ENCODE assay signal across 11 cellular contexts in the genomic region with DNA sequence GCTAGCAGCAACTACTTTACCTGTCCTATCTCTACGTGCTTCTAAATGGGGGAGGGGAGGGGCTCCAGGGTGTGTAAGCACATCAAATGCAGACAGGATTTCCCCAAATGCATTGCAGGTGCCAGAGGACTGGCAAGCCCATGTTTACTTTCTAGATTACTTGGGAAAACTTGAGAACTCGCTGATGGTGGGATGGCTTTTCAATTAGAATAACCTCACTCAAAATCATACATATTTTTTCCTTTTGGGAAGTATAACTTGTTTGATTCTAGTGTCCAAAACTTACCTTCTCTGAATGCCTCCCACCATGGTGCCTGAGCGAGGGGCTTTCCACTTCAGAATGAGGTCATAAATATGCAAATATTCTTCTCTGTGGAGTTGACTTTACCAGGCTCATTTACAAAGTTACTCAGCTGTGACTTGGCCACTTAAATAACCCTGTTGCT.
DNase-seq lines count a peak whose midpoint lies in the region; ATAC-seq and TF ChIP-seq lines count a peak whose summit lies in the region.
"Had no signal": no experiment of that assay in that cellular context is flagged by ENCODE, and none has a peak within 500 bp of the region (broad histone marks: within the 10 kb centered on the region; RNA-seq: fewer than 3 reads in every experiment).

No MANE protein-coding gene starts in this region.

- no peak overlapping the region for H3K4ac ChIP-seq in mesendoderm (ENCODE audit: low read depth, low read length)

- no peaks in the 10 kb centered on the region for H3K27me3 ChIP-seq in mesendoderm (ENCODE audit: insufficient read depth, low read length, poor library complexity)

- H3K36me3 ChIP-seq in mesendoderm (ENCODE audit: control insufficient read depth, insufficient read depth, low read length) = no peaks in the 10 kb centered on the region

- no peak overlapping the region for H3K27ac ChIP-seq in mesendoderm (ENCODE audit: low read depth, low read length)
- H3K27ac ChIP-seq in RWPE1 = no peak overlapping the region

- no peak overlapping the region for H3K27ac Mint-ChIP-seq in activated naive CD4-positive, alpha-beta T cell treated with anti-CD3 and anti-CD28 coated beads for 36 hours
- H3K27ac Mint-ChIP-seq in activated T-cell treated with anti-CD3 and anti-CD28 coated beads, Interleukin-2, amount 50 U/mL, for 72 hours = no peak overlapping the region
- H3K27ac Mint-ChIP-seq: mesothelial cell of epicardium had no signal

- H2BK120ac ChIP-seq in mesendoderm (ENCODE audit: low read depth, low read length) = no peak overlapping the region

- peak; percentile 83 for ATAC-seq in GM19043 (IDR thresholded peaks at IDR 0.05; ENCODE audit: low read depth, unreplicated experiment)
- peak; percentile 94 for ATAC-seq in HG02623 (IDR thresholded peaks at IDR 0.05; ENCODE audit: unreplicated experiment)
- ATAC-seq in HG03520 (IDR thresholded peaks at IDR 0.05; ENCODE audit: unreplicated experiment) = peak; percentile 99
- ATAC-seq in activated T-cell treated with anti-CD3 and anti-CD28 coated beads, Interleukin-2, amount 50 U/mL, for 72 hours (replicated peaks in 1 of 2) = no peak

- H3K36me3 Mint-ChIP-seq in activated naive CD4-positive, alpha-beta T cell treated with anti-CD3 and anti-CD28 coated beads for 36 hours (ENCODE audit: low read depth) = no peaks in the 10 kb centered on the region
- no peaks in the 10 kb centered on the region for H3K36me3 Mint-ChIP-seq in activated T-cell treated with anti-CD3 and anti-CD28 coated beads, Interleukin-2, amount 50 U/mL, for 72 hours (ENCODE audit: insufficient read depth in 2 of 2)

- H3K4me1 Mint-ChIP-seq in activated naive CD4-positive, alpha-beta T cell treated with anti-CD3 and anti-CD28 coated beads for 36 hours (ENCODE audit: low read depth) = no peaks in the 10 kb centered on the region
- H3K4me1 Mint-ChIP-seq in activated T-cell treated with anti-CD3 and anti-CD28 coated beads, Interleukin-2, amount 50 U/mL, for 72 hours (ENCODE audit: low read depth) = no peaks in the 10 kb centered on the region

- no peak for TF ChIP-seq CTCF in RWPE1 (conservative IDR thresholded peaks at IDR 0.05; ENCODE audit: low read depth)

- no peak overlapping the region for H3K18ac ChIP-seq in mesendoderm (ENCODE audit: low read length)

- no peak overlapping the region for H2BK5ac ChIP-seq in mesendoderm (ENCODE audit: low read length)

- H2BK15ac ChIP-seq in mesendoderm (replicated peaks; ENCODE audit: low read depth) = no peak overlapping the region

- POLR2A ChIA-PET in RWPE1 (lab: Yijun Ruan, JAX; ENCODE audit: low non-redundant PET) = no interaction called here

- H3K4me1 ChIP-seq in mesendoderm (ENCODE audit: control insufficient read depth, low read depth, low read length) = peaks cover 9% of the 10 kb centered on the region

- no CpG with 5 or more reads among the region's 3 CpGs for WGBS in mesendoderm (ENCODE audit: extremely low coverage, insufficient coverage, low lambda C conversion rate)

- H3K4me3 ChIP-seq in mesendoderm (ENCODE audit: low read length) = no peak overlapping the region

- H4K5ac ChIP-seq in mesendoderm (ENCODE audit: low read length) = no peak overlapping the region

- no peaks in the 10 kb centered on the region for H3K9me3 Mint-ChIP-seq in activated naive CD4-positive, alpha-beta T cell treated with anti-CD3 and anti-CD28 coated beads for 36 hours
- no peaks in the 10 kb centered on the region for H3K9me3 Mint-ChIP-seq in activated T-cell treated with anti-CD3 and anti-CD28 coated beads, Interleukin-2, amount 50 U/mL, for 72 hours

- H3K79me1 ChIP-seq in mesendoderm (ENCODE audit: low read length) = no peaks in the 10 kb centered on the region

- no peak overlapping the region for H2AK5ac ChIP-seq in mesendoderm (ENCODE audit: low read length)

- CTCF ChIA-PET in activated naive CD4-positive, alpha-beta T cell treated with anti-CD3 and anti-CD28 coated beads for 36 hours (lab: Charles Lee) = no interaction called here
- CTCF ChIA-PET in RWPE1 (lab: Yijun Ruan, JAX) = no interaction called here

- no peak overlapping the region for H3K23ac ChIP-seq in mesendoderm (ENCODE audit: low read length)

- DNase-seq in mesendoderm (peak; percentile 37), NCI-H774 (lab: John Stamatoyannopoulos, UW) (no peak), RWPE1 (ENCODE audit: low spot score) (no peak)
- no peak for DNase-seq in activated naive CD4-positive, alpha-beta T cell treated with anti-CD3 and anti-CD28 coated beads for 36 hours
- DNase-seq in activated T-cell treated with anti-CD3 and anti-CD28 coated beads, Interleukin-2, amount 50 U/mL, for 72 hours = no peak
- DNase-seq: DND-41, small intestine had no signal

- no peak overlapping the region for H3K56ac ChIP-seq in mesendoderm (ENCODE audit: low read length)

- peaks cover 2% of the 10 kb centered on the region for H3K27me3 Mint-ChIP-seq in activated naive CD4-positive, alpha-beta T cell treated with anti-CD3 and anti-CD28 coated beads for 36 hours (ENCODE audit: low read depth)
- no peaks in the 10 kb centered on the region for H3K27me3 Mint-ChIP-seq in activated T-cell treated with anti-CD3 and anti-CD28 coated beads, Interleukin-2, amount 50 U/mL, for 72 hours (ENCODE audit: low read depth)

- H3K4me2 ChIP-seq in mesendoderm (ENCODE audit: low read length) = no peak overlapping the region

- H3K79me2 ChIP-seq in mesendoderm (ENCODE audit: control insufficient read depth, insufficient read depth, low read length) = no peaks in the 10 kb centered on the region

- intact Hi-C loops in activated naive CD4-positive, alpha-beta T cell treated with anti-CD3 and anti-CD28 coated beads for 36 hours (cut with micrococcal nuclease) = no loop called here

- H3K4me3 Mint-ChIP-seq in activated naive CD4-positive, alpha-beta T cell treated with anti-CD3 and anti-CD28 coated beads for 36 hours = no peak overlapping the region
- no peak overlapping the region for H3K4me3 Mint-ChIP-seq in activated T-cell treated with anti-CD3 and anti-CD28 coated beads, Interleukin-2, amount 50 U/mL, for 72 hours
- H3K4me3 Mint-ChIP-seq: mesothelial cell of epicardium had no signal

- no peak overlapping the region for H4K8ac ChIP-seq in mesendoderm (ENCODE audit: low read depth, low read length)

- H3K9ac ChIP-seq in mesendoderm (ENCODE audit: low read length) = no peak overlapping the region

Comparison
In these comparisons a context has a peak if more than half of its experiments do, and no peak if none do; other contexts are left out.
1. ATAC-seq: peak in GM19043 (single experiment), HG02623 (single experiment) and HG03520 (single experiment); none in activated T-cell treated with anti-CD3 and anti-CD28 coated beads, Interleukin-2, amount 50 U/mL, for 72 hours (0 of 2).